ENCODE assay signal across 10 cellular contexts in genomic region chr19:2054763-2055162, GRCh38. TPM values are rescaled to one million over a fixed set of nuclear protein-coding genes. Genes with fewer than 3 reads are reported as not detected.
DNase-seq lines count a peak whose midpoint lies in the region; ATAC-seq and TF ChIP-seq lines count a peak whose summit lies in the region.
"Had no signal": no experiment of that assay in that cellular context is flagged by ENCODE, and none has a peak within 500 bp of the region (broad histone marks: within the 10 kb centered on the region; RNA-seq: fewer than 3 reads in every experiment).

No MANE protein-coding gene starts in this region.

- peaks cover 66% of the 10 kb centered on the region for H3K4me1 ChIP-seq in OCI-LY7 (ENCODE audit: insufficient read depth, low read length, poor library complexity, severe bottlenecking)

- POLR2A ChIA-PET in OCI-LY7 (lab: Charles Lee), result interaction anchor here (0.6 to 0.7 kb wide), 2 partner anchors 37 to 100 kb away, joined by 3 read pairs; no protein-coding TSS in a partner anchor

- BruUV-seq in OCI-LY7 (replicated peaks; lab: Mats Ljungman, UMichigan), result no TSS peak

- H3K9me3 ChIP-seq in OCI-LY7 (ENCODE audit: low read length), result no peaks in the 10 kb centered on the region
- H3K9me3 ChIP-seq: pancreas had no signal

- peak overlapping the region; percentile 58 for H3K27ac ChIP-seq in OCI-LY7 (ENCODE audit: low read depth, low read length, poor library complexity, severe bottlenecking)

- H3K27ac Mint-ChIP-seq in T-helper 1 cell treated with Interleukin-12 subunit alpha and Interleukin-12 subunit beta and Interleukin-4 antibody, amounts not matched to agents 30 μg/mL and 1 μg/mL, for 36 hours, result peak overlapping the region; percentile 89
- H3K27ac Mint-ChIP-seq in stimulated activated memory B cell treated with anti-CD40 and anti-IgM and Interleukin-4, amounts not matched to agents 10 μg/mL and 1 μg/mL and 100 μg/mL, for 72 hours, result peak overlapping the region; percentile 96

- peak overlapping the region; percentile 66 for H3K4me2 ChIP-seq in OCI-LY7 (ENCODE audit: low read length)

- peak; percentile 5 for ATAC-seq in esophagus mucosa
- no peak for ATAC-seq in stimulated activated memory B cell treated with anti-CD40 and anti-IgM and Interleukin-4, amounts not matched to agents 10 μg/mL and 1 μg/mL and 100 μg/mL, for 72 hours
- no peak for ATAC-seq in HG02981 (IDR thresholded peaks at IDR 0.05; ENCODE audit: unreplicated experiment)
- no peak for ATAC-seq in HG03469 (IDR thresholded peaks at IDR 0.05; ENCODE audit: unreplicated experiment)

- no peaks in the 10 kb centered on the region for H3K9me2 ChIP-seq in OCI-LY7 (ENCODE audit: insufficient read depth, low read length)

- intact Hi-C loops in OCI-LY7 (cut with micrococcal nuclease; ENCODE audit: unreplicated experiment), result no loop called here

- 0 out of 2 replicates have a peak, but pooled peaks cover 2% of the 10 kb centered on the region for H4K20me1 ChIP-seq in OCI-LY7 (ENCODE audit: insufficient read depth, low read length)

- H3K4me3 Mint-ChIP-seq in T-helper 1 cell treated with Interleukin-12 subunit alpha and Interleukin-12 subunit beta and Interleukin-4 antibody, amounts not matched to agents 30 μg/mL and 1 μg/mL, for 36 hours, result peak overlapping the region; percentile 71
- H3K4me3 Mint-ChIP-seq in stimulated activated memory B cell treated with anti-CD40 and anti-IgM and Interleukin-4, amounts not matched to agents 10 μg/mL and 1 μg/mL and 100 μg/mL, for 72 hours, result peak overlapping the region; percentile 40

- no peak overlapping the region for H3K4me3 ChIP-seq in OCI-LY7 (ENCODE audit: low read depth, low read length, poor library complexity, severe bottlenecking)
- H3K4me3 ChIP-seq: pancreas had no signal

- no peaks in the 10 kb centered on the region for H3K27me3 Mint-ChIP-seq in T-helper 1 cell treated with Interleukin-12 subunit alpha and Interleukin-12 subunit beta and Interleukin-4 antibody, amounts not matched to agents 30 μg/mL and 1 μg/mL, for 36 hours (ENCODE audit: low read depth)
- H3K27me3 Mint-ChIP-seq in stimulated activated memory B cell treated with anti-CD40 and anti-IgM and Interleukin-4, amounts not matched to agents 10 μg/mL and 1 μg/mL and 100 μg/mL, for 72 hours, result no peaks in the 10 kb centered on the region

- H3K9me3 Mint-ChIP-seq in T-helper 1 cell treated with Interleukin-12 subunit alpha and Interleukin-12 subunit beta and Interleukin-4 antibody, amounts not matched to agents 30 μg/mL and 1 μg/mL, for 36 hours, result no peaks in the 10 kb centered on the region
- no peaks in the 10 kb centered on the region for H3K9me3 Mint-ChIP-seq in stimulated activated memory B cell treated with anti-CD40 and anti-IgM and Interleukin-4, amounts not matched to agents 10 μg/mL and 1 μg/mL and 100 μg/mL, for 72 hours

- H3K4me1 Mint-ChIP-seq in T-helper 1 cell treated with Interleukin-12 subunit alpha and Interleukin-12 subunit beta and Interleukin-4 antibody, amounts not matched to agents 30 μg/mL and 1 μg/mL, for 36 hours (ENCODE audit: low read depth), result peaks cover 20% of the 10 kb centered on the region
- peaks cover 67% of the 10 kb centered on the region for H3K4me1 Mint-ChIP-seq in stimulated activated memory B cell treated with anti-CD40 and anti-IgM and Interleukin-4, amounts not matched to agents 10 μg/mL and 1 μg/mL and 100 μg/mL, for 72 hours

- no peaks in the 10 kb centered on the region for H3K36me3 Mint-ChIP-seq in T-helper 1 cell treated with Interleukin-12 subunit alpha and Interleukin-12 subunit beta and Interleukin-4 antibody, amounts not matched to agents 30 μg/mL and 1 μg/mL, for 36 hours (ENCODE audit: low read depth)
- H3K36me3 Mint-ChIP-seq in stimulated activated memory B cell treated with anti-CD40 and anti-IgM and Interleukin-4, amounts not matched to agents 10 μg/mL and 1 μg/mL and 100 μg/mL, for 72 hours, result peaks cover 6% of the 10 kb centered on the region

- TF ChIP-seq CTCF in OCI-LY7 (conservative IDR thresholded peaks at IDR 0.05; ENCODE audit: low read length), result no peak

- CTCF ChIA-PET in OCI-LY7 (lab: Charles Lee; ENCODE audit: unreplicated experiment), result no interaction called here

- H3K36me3 ChIP-seq in OCI-LY7 (ENCODE audit: insufficient read depth, low read length), result no peaks in the 10 kb centered on the region
- H3K36me3 ChIP-seq: pancreas had no signal

- DNase-seq in T-helper 1 cell (no peak), OCI-LY7 (ENCODE audit: low spot score) (peak; percentile 25), UCSD-AML1 (lab: John Stamatoyannopoulos, UW; ENCODE audit: unreplicated experiment) (no peak)
- DNase-seq: NCI-H446 had no signal

- H3K79me2 ChIP-seq in OCI-LY7 (ENCODE audit: insufficient read depth, low read depth, low read length), result peaks cover 11% of the 10 kb centered on the region

- H2AFZ ChIP-seq in OCI-LY7 (ENCODE audit: low read length), result peak overlapping the region; percentile 77

RNA-seq across cellular contexts. Expression of gene MKNK2, which starts 3.7 kb away (rescaled TPM):
- total RNA-seq in OCI-LY7 (2014; rRNA removed; shearing (Covaris generic)), result 97.0 and 115 TPM in 2 replicates
- total RNA-seq in OCI-LY7 (2022) (200 and 225 TPM in 2 replicates), esophagus mucosa (311 TPM)

RNA-seq across cellular contexts. Expression of gene BTBD2, which starts 39.2 kb away (rescaled TPM):
- total RNA-seq in OCI-LY7 (2014; rRNA removed; shearing (Covaris generic)), result 41.9 and 53.9 TPM in 2 replicates
- total RNA-seq in OCI-LY7 (2022) (91.6 and 109 TPM in 2 replicates), esophagus mucosa (68.6 TPM)

RNA-seq across cellular contexts. Expression of gene MOB3A, which starts 41.4 kb away (rescaled TPM):
- total RNA-seq in OCI-LY7 (2014; rRNA removed; shearing (Covaris generic)), result 41.7 and 54.6 TPM in 2 replicates
- total RNA-seq in OCI-LY7 (2022) (87.5 and 111 TPM in 2 replicates), esophagus mucosa (28.1 TPM)

RNA-seq across cellular contexts. Expression of gene IZUMO4, which starts 42.0 kb away (rescaled TPM):
- 11.2 and 12.9 TPM in 2 replicates for total RNA-seq in OCI-LY7 (2014; rRNA removed; shearing (Covaris generic))
- total RNA-seq in OCI-LY7 (2022) (6.1 and 7.3 TPM in 2 replicates), esophagus mucosa (4.7 TPM)
